30 cellular contexts compared by ENCODE assay signal in the genomic region with DNA sequence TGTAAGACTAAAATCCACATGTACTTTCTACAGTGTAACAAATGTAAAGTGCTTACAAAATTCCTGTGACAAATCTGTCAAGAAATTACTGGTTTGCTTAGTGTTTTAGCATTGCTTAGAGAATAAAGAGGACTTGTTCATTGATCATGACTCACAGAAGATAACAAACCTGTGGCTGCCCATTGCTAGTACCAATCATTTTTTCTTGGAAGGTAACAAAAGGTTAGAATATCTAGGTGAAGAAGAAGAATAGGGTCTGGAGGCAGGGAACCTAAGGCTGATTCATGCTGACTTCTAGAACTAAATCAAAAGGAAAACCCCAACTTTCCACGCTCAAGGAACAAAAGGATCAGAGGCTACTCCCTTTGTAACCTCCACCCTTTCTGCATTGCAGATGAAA.
"Had no signal": no experiment of that assay in that cellular context is flagged by ENCODE, and none has a peak within 500 bp of the region (broad histone marks: within the 10 kb centered on the region; RNA-seq: fewer than 3 reads in every experiment).

No MANE protein-coding gene starts in this region.

- H3K9ac ChIP-seq: KMS-11 had no signal

- ATAC-seq: activated CD8-positive, alpha-beta T cell treated with anti-CD3 and anti-CD28 coated beads for 36 hours; Panc1; Right ventricle myocardium inferior; T-cell had no signal

- DNase-seq: activated CD4-positive, CD25-positive, alpha-beta regulatory T cell; activated CD8-positive, alpha-beta memory T cell treated with anti-CD3 and anti-CD28 coated beads, Interleukin-2, amount 50 U/mL, for 48 hours; activated CD8-positive, alpha-beta T cell treated with anti-CD3 and anti-CD28 coated beads for 36 hours; activated effector memory CD4-positive, alpha-beta T cell treated with Interleukin-2 at 50 U/mL for 16 hours; activated naive CD4-positive, alpha-beta T cell; activated T-cell treated with anti-CD3 and anti-CD28 coated beads, Interleukin-2, amount 50 U/mL, for 1 hour; aorta; cerebellar nuclear complex; MG63; MV-4-11; NCI-H1092 treated with DMSO at 0.1 percent for 48 hours; NCI-H1436; NCI-H1694 treated with DMSO at 0.1 percent for 48 hours; NCI-H2029 treated with DMSO at 0.1 percent for 48 hours; NCI-H345; NCI-H510A; NCI-H526 treated with DMSO at 0.1 percent for 48 hours; NK-92 treated with Interleukin-12 subunit alpha and Interleukin-12 subunit beta, amount 100 ng/mL, for 24 hours; OCI-M1; RPMI8226; T-cell; T-helper 2 cell had no signal

- H3K27ac ChIP-seq: cardiac muscle cell, KMS-11, SK-N-MC, VCaP had no signal

- H3K36me3 ChIP-seq: cardiac muscle cell, MG63 had no signal

- H3K9me3 ChIP-seq: MG63 had no signal

- H3K9me3 Mint-ChIP-seq: activated CD8-positive, alpha-beta T cell treated with anti-CD3 and anti-CD28 coated beads for 36 hours; brain had no signal

- H3K27ac Mint-ChIP-seq: activated CD8-positive, alpha-beta T cell treated with anti-CD3 and anti-CD28 coated beads for 36 hours; activated naive CD4-positive, alpha-beta T cell treated with anti-CD3 and anti-CD28 coated beads, Interleukin-2, amount 50 U/mL, for 24 hours; brain; T-cell had no signal

- H3K27me3 Mint-ChIP-seq: activated CD8-positive, alpha-beta T cell treated with anti-CD3 and anti-CD28 coated beads for 36 hours; activated naive CD4-positive, alpha-beta T cell treated with anti-CD3 and anti-CD28 coated beads, Interleukin-2, amount 50 U/mL, for 24 hours; brain; T-cell had no signal

- H3K4me3 Mint-ChIP-seq: activated CD8-positive, alpha-beta T cell treated with anti-CD3 and anti-CD28 coated beads for 36 hours; activated naive CD4-positive, alpha-beta T cell treated with anti-CD3 and anti-CD28 coated beads, Interleukin-2, amount 50 U/mL, for 24 hours; brain; T-cell had no signal

- H3K4me1 Mint-ChIP-seq: activated naive CD4-positive, alpha-beta T cell treated with anti-CD3 and anti-CD28 coated beads, Interleukin-2, amount 50 U/mL, for 24 hours; T-cell had no signal

- H3K4me3 ChIP-seq: cardiac muscle cell, MG63, SK-N-MC had no signal

- H3K27me3 ChIP-seq: cardiac muscle cell, MG63 had no signal

- H3K4me2 ChIP-seq: KMS-11 had no signal
